6 cellular contexts compared by ENCODE assay signal in the genomic region with DNA sequence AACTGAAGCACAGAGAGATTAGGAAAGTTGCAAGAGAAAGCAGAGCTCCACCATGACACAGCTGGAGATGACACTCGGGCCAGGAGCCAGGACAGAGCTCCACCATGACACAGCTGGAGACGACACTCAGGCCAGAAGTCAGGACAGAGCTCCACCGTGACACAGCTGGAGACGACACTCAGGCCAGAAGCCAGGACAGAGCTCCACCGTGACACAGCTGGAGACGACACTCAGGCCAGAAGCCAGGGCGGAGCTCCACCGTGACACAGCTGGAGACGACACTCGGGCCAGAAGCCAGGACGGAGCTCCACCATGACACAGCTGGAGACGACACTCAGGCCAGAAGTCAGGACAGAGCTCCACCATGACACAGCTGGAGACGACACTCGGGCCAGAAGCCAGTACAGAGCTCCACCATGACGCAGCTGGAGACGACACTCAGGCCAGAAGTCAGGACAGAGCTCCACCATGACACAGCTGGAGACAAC. TPM values are rescaled to one million over a fixed set of nuclear protein-coding genes. Genes with fewer than 3 reads are reported as not detected.
"Had no signal": no experiment of that assay in that cellular context is flagged by ENCODE, and none has a peak within 500 bp of the region (broad histone marks: within the 10 kb centered on the region; RNA-seq: fewer than 3 reads in every experiment).

No MANE protein-coding gene starts in this region.

RNA-seq across cellular contexts. Expression of gene OR2B11, which starts 13.1 kb away (rescaled TPM):
- total RNA-seq: GM23248, H4, H7, HFFc6, HT1080, IMR-90 had no signal
- polyA plus RNA-seq: GM23248, IMR-90 had no signal

RNA-seq across cellular contexts. Expression of gene NLRP3, which starts 55.0 kb away (rescaled TPM):
- polyA plus RNA-seq: IMR-90 had no signal
